8 cellular contexts compared by ENCODE assay signal in genomic region chr17:21098934-21099687, GRCh38. TPM values are rescaled to one million over a fixed set of nuclear protein-coding genes. Genes with fewer than 3 reads are reported as not detected.
DNase-seq lines count a peak whose midpoint lies in the region; ATAC-seq and TF ChIP-seq lines count a peak whose summit lies in the region.

No MANE protein-coding gene starts in this region.

- H3K9me2 ChIP-seq in OCI-LY7 (ENCODE audit: insufficient read depth, low read length): no peaks in the 10 kb centered on the region

- H4K20me1 ChIP-seq in OCI-LY7 (ENCODE audit: insufficient read depth, low read length): no peaks in the 10 kb centered on the region

- TF ChIP-seq EP300 in esophagus muscularis mucosa (IDR thresholded peaks at IDR 0.05): no peak

- H2AFZ ChIP-seq in OCI-LY7 (ENCODE audit: low read length): peak overlapping the region; percentile 95

- no TSS peak for BruUV-seq in OCI-LY7 (replicated peaks; lab: Mats Ljungman, UMichigan)

- H3K27ac ChIP-seq in HUES64 (ENCODE audit: low read depth, low read length) (peak overlapping the region; percentile 91), OCI-LY7 (ENCODE audit: low read depth, low read length, poor library complexity, severe bottlenecking) (peak overlapping the region; percentile 67), esophagus muscularis mucosa (replicated peaks in 1 of 4) (no peak overlapping the region)

- 0 out of 2 replicates have a peak, but pooled peaks cover 7% of the 10 kb centered on the region for H3K79me2 ChIP-seq in OCI-LY7 (ENCODE audit: insufficient read depth, low read depth, low read length)

- peak overlapping the region; percentile 85 to 96 (median 94) for H3K4me3 Mint-ChIP-seq in naive B cell

- WGBS in HUES64: under 1% methylated on average over 29 of the region's 29 CpGs
- WGBS in esophagus muscularis mucosa: under 1% methylated on average over 28 of the region's 29 CpGs

- TF ChIP-seq CTCF in OCI-LY7 (conservative IDR thresholded peaks at IDR 0.05; ENCODE audit: low read length) (no peak), esophagus muscularis mucosa (IDR thresholded peaks at IDR 0.05) (no peak)

- peak overlapping the region in 5 of 6 donors; percentile 30 to 79 (median 43) for H3K27ac Mint-ChIP-seq in naive B cell

- no peaks in the 10 kb centered on the region for H3K36me3 ChIP-seq in HUES64 (ENCODE audit: insufficient read depth, low read length)
- H3K36me3 ChIP-seq in OCI-LY7 (ENCODE audit: insufficient read depth, low read length): no peaks in the 10 kb centered on the region
- H3K36me3 ChIP-seq in esophagus muscularis mucosa: no peaks in the 10 kb centered on the region

- H3K9ac ChIP-seq in HUES64 (ENCODE audit: low read depth, low read length): peak overlapping the region; percentile 97

- ATAC-seq in GM21526 (IDR thresholded peaks at IDR 0.05; ENCODE audit: low FRiP score, unreplicated experiment) (peak; percentile 88), naive B cell (ENCODE audit: low read depth in 2 of 2) (peak; percentile 93 to 95)

- POLR2A ChIA-PET in OCI-LY7 (lab: Charles Lee): interaction anchor here (0.7 to 2.7 kb wide), 14 partner anchors 10 to 1576 kb away, joined by 3 to 23 read pairs (median 4); partner anchors contain the start of genes TMEM11 and USP22

- no peak for TF ChIP-seq POLR2A in esophagus muscularis mucosa (IDR thresholded peaks at IDR 0.05; ENCODE audit: low read depth)

- H3K4me1 Mint-ChIP-seq in naive B cell: peaks cover 12 to 20% (median 18%) of the 10 kb centered on the region in 3 donors

- no peaks in the 10 kb centered on the region for H3K27me3 ChIP-seq in HUES64 (ENCODE audit: insufficient read depth, low read length)
- H3K27me3 ChIP-seq in esophagus muscularis mucosa: no peaks in the 10 kb centered on the region

- H3K27me3 Mint-ChIP-seq in naive B cell: no peaks in the 10 kb centered on the region

- no peaks in the 10 kb centered on the region for H3K9me3 Mint-ChIP-seq in naive B cell

- H3K4me3 ChIP-seq in HUES64 (ENCODE audit: low read length): peak overlapping the region; percentile 77
- peak overlapping the region; percentile 85 for H3K4me3 ChIP-seq in OCI-LY7 (ENCODE audit: low read depth, low read length, poor library complexity, severe bottlenecking)
- H3K4me3 ChIP-seq in esophagus muscularis mucosa: peak overlapping the region; percentile 50 to 61 (median 57)

- no peaks in the 10 kb centered on the region for H3K36me3 Mint-ChIP-seq in naive B cell

- DNase-seq in DMS114 treated with DMSO at 0.1 percent for 48 hours (lab: John Stamatoyannopoulos, UW; ENCODE audit: unreplicated experiment) (peak; percentile 66), OCI-LY7 (ENCODE audit: low spot score) (peak; percentile 97), activated T-cell treated with anti-CD3 and anti-CD28 coated beads for 24 hours (ENCODE audit: low read depth) (peak; percentile 64), esophagus muscularis mucosa (ENCODE audit: extremely low spot score) (no peak), naive B cell (peak; percentile 66)
- DNase-seq in stimulated activated naive CD4-positive, alpha-beta T cell (lab: John Stamatoyannopoulos, UW): peak; percentile 48 to 68 (median 54)

- H3K4me2 ChIP-seq in OCI-LY7 (ENCODE audit: low read length): peak overlapping the region; percentile 98

- H3K4me1 ChIP-seq in HUES64 (ENCODE audit: insufficient read depth, low read length) (no peaks in the 10 kb centered on the region), OCI-LY7 (ENCODE audit: insufficient read depth, low read length, poor library complexity, severe bottlenecking) (peaks cover 30% of the 10 kb centered on the region), esophagus muscularis mucosa (peaks cover 10 to 18% (median 15%) of the 10 kb centered on the region in 4 donors)

- CTCF ChIA-PET in OCI-LY7 (lab: Charles Lee; ENCODE audit: unreplicated experiment): interaction anchor here (0.6 to 1.4 kb wide), 4 partner anchors 17 to 55 kb away, joined by 3 to 5 read pairs (median 4); no protein-coding TSS in a partner anchor

- H3K9me3 ChIP-seq in HUES64 (ENCODE audit: insufficient read depth, low read depth, low read length) (no peaks in the 10 kb centered on the region), OCI-LY7 (ENCODE audit: low read length) (no peaks in the 10 kb centered on the region), esophagus muscularis mucosa (no peaks in the 10 kb centered on the region)

- intact Hi-C loops in OCI-LY7 (cut with micrococcal nuclease; ENCODE audit: unreplicated experiment): loop anchor here (1.0 to 2.0 kb wide), 3 partner anchors 36 to 79 kb away; no protein-coding TSS in a partner anchor
- intact Hi-C loops in esophagus muscularis mucosa (cut with DNase I): no loop called here

RNA-seq across cellular contexts. Expression of gene DHRS7B, which starts 27.7 kb away (rescaled TPM):
- polyA plus RNA-seq in HUES64 (2013, experiment 1 of 2): 19.8 TPM
- polyA plus RNA-seq in HUES64 (2013, experiment 2 of 2): 16.0 TPM
- total RNA-seq in OCI-LY7 (2014; rRNA removed; shearing (Covaris generic)): 11.6 and 16.0 TPM in 2 replicates
- total RNA-seq in OCI-LY7 (2022) (15.8 and 16.5 TPM in 2 replicates), esophagus muscularis mucosa (10 to 100 TPM; 24.0 to 30.3 (median 28.8) TPM)
- 10 to 100 TPM in 2 of 6 donors, 1 to 10 TPM in 4; 3.9 to 11.7 (median 8.7) TPM for polyA plus RNA-seq in naive B cell (ENCODE audit: low read depth in 6 of 6)

RNA-seq across cellular contexts. Expression of gene USP22, which starts 56.3 kb away (rescaled TPM):
- polyA plus RNA-seq in HUES64 (2013, experiment 1 of 2): 191 TPM
- polyA plus RNA-seq in HUES64 (2013, experiment 2 of 2): 190 TPM
- total RNA-seq in OCI-LY7 (2014; rRNA removed; shearing (Covaris generic)): 144 and 180 TPM in 2 replicates
- total RNA-seq in OCI-LY7 (2022) (302 TPM in 2 replicates), esophagus muscularis mucosa (100 to 1,000 TPM in 2 of 4 donors, 10 to 100 TPM in 2; 78.5 to 135 (median 112) TPM)
- 10 to 100 TPM; 16.5 to 53.5 (median 48.4) TPM for polyA plus RNA-seq in naive B cell (ENCODE audit: low read depth in 6 of 6)

Comparison
In these comparisons a context has a peak if more than half of its experiments do, and no peak if none do; other contexts are left out.
1. H3K27ac ChIP-seq: peak in HUES64 (single experiment) and OCI-LY7 (single experiment); none in esophagus muscularis mucosa (0 of 4).
2. Peak in every context shown above with its lines, with median percentiles within 50 percentile points of each other: H3K4me3 ChIP-seq.